In genomic region chr2:24075259-24075658, GRCh38 we compare ENCODE assay signal across 8 cellular contexts. TPM values are rescaled to one million over a fixed set of nuclear protein-coding genes. Genes with fewer than 3 reads are reported as not detected.
DNase-seq lines count a peak whose midpoint lies in the region; ATAC-seq and TF ChIP-seq lines count a peak whose summit lies in the region.

No MANE protein-coding gene starts in this region.

- TF ChIP-seq CTCF in BE2C (IDR thresholded peaks at IDR 0.05; ENCODE audit: low read depth, low read length) (no peak), dorsolateral prefrontal cortex (IDR thresholded peaks at IDR 0.05 in 54 of 56, conservative IDR thresholded peaks at IDR 0.05 in 2 of 56; ENCODE audit: low read depth in 1 of 56, partially characterized antibody in 56 of 56) (no peak), natural killer cell (IDR thresholded peaks at IDR 0.05) (no peak)

- H3K36me3 ChIP-seq in BE2C (peaks cover 14% of the 10 kb centered on the region), MG63 (peaks cover 17% of the 10 kb centered on the region)

- peaks cover 12 to 32% of the 10 kb centered on the region in 2 donors for H3K4me1 Mint-ChIP-seq in natural killer cell

- ATAC-seq in natural killer cell (no peak), GM18858 (IDR thresholded peaks at IDR 0.05; ENCODE audit: unreplicated experiment) (no peak)

- H3K4me3 Mint-ChIP-seq in natural killer cell, result peak overlapping the region; percentile 94

- peak overlapping the region; percentile 100 for H3K4me3 ChIP-seq in BE2C (ENCODE audit: low read depth, low read length)
- H3K4me3 ChIP-seq in MG63, result peak overlapping the region; percentile 91
- H3K4me3 ChIP-seq in dorsolateral prefrontal cortex, result peak overlapping the region; percentile 57 to 100 (median 91)

- peak overlapping the region; percentile 94 to 98 for H3K27ac Mint-ChIP-seq in natural killer cell

- H3K4me1 ChIP-seq in BE2C, result no peaks in the 10 kb centered on the region

- intact Hi-C loops in dorsolateral prefrontal cortex (cut with DNase I), result loop anchor here (5.0 kb wide), 3 partner anchors 47 to 307 kb away; partner anchors contain the start of genes FAM228B (in 1 of the 2), PFN4 (in 1 of the 2) and UBXN2A (in 1 of the 2)
- intact Hi-C loops in natural killer cell (cut with micrococcal nuclease), result no loop called here

- DNase-seq in BE2C (no peak), MG63 (no peak), dorsolateral prefrontal cortex (no peak), natural killer cell (no peak), dermis blood vessel endothelial cell (no peak), NCI-H69 (lab: John Stamatoyannopoulos, UW) (no peak), NCI-H128 (lab: John Stamatoyannopoulos, UW; ENCODE audit: unreplicated experiment) (no peak)

- H3K27ac ChIP-seq in dorsolateral prefrontal cortex, result peak overlapping the region in 20 of 59 donors; percentile 56 to 95 (median 90)

- H3K27me3 ChIP-seq in BE2C (no peaks in the 10 kb centered on the region), MG63 (no peaks in the 10 kb centered on the region), dorsolateral prefrontal cortex (no peaks in the 10 kb centered on the region)

- no peaks in the 10 kb centered on the region for H3K27me3 Mint-ChIP-seq in natural killer cell (ENCODE audit: low read depth in 2 of 2)

- H3K9me3 Mint-ChIP-seq in natural killer cell, result no peaks in the 10 kb centered on the region

- no peaks in the 10 kb centered on the region for H3K36me3 Mint-ChIP-seq in natural killer cell

- H3K9me3 ChIP-seq in BE2C (no peaks in the 10 kb centered on the region), MG63 (no peaks in the 10 kb centered on the region)

RNA-seq across cellular contexts. Expression of gene SF3B6, which starts 0.9 kb away (rescaled TPM):
- polyA plus RNA-seq in BE2C (2012; ENCODE audit: insufficient read depth, insufficient read length, low read depth), result 249 TPM
- total RNA-seq in MG63 (2014; rRNA removed; shearing (Covaris generic); ENCODE audit: low replicate concordance), result 264 and 301 TPM in 2 replicates
- 10 to 100 TPM; 23.9 to 55.1 (median 35.5) TPM for total RNA-seq in dorsolateral prefrontal cortex
- 10 to 100 TPM; 57.2 to 65.1 (median 57.4) TPM for total RNA-seq in natural killer cell
- 113 and 165 TPM in 2 replicates for total RNA-seq in dermis blood vessel endothelial cell

RNA-seq across cellular contexts. Expression of gene TP53I3, which starts 9.4 kb away (rescaled TPM):
- polyA plus RNA-seq in BE2C (2012; ENCODE audit: insufficient read depth, insufficient read length, low read depth), result 63.8 TPM
- 5.0 and 6.5 TPM in 2 replicates for total RNA-seq in MG63 (2014; rRNA removed; shearing (Covaris generic); ENCODE audit: low replicate concordance)
- total RNA-seq in dorsolateral prefrontal cortex (10 to 100 TPM in 1 of 120 experiments, 1 to 10 TPM in 116, under 1 TPM in 3; 0.39 to 11.1 (median 4.0) TPM), natural killer cell (1 to 10 TPM; 1.6 to 2.6 (median 2.0) TPM), dermis blood vessel endothelial cell (63.2 and 88.3 TPM in 2 replicates)

RNA-seq across cellular contexts. Expression of gene FKBP1B, which starts 25.7 kb away (rescaled TPM):
- polyA plus RNA-seq in BE2C (2012; ENCODE audit: insufficient read depth, insufficient read length, low read depth), result 11.0 TPM
- total RNA-seq in MG63 (2014; rRNA removed; shearing (Covaris generic); ENCODE audit: low replicate concordance), result 5.1 TPM in 1 of 2 replicates, not detected in the other
- total RNA-seq in dorsolateral prefrontal cortex, result 10 to 100 TPM in 119 of 120 experiments, 1 to 10 TPM in 1; 9.9 to 55.9 (median 35.5) TPM
- total RNA-seq in natural killer cell, result 1 to 10 TPM; 1.5 to 3.4 (median 3.3) TPM
- 9.9 and 14.5 TPM in 2 replicates for total RNA-seq in dermis blood vessel endothelial cell

RNA-seq across cellular contexts. Expression of gene WDCP, which starts 28.1 kb away (rescaled TPM):
- polyA plus RNA-seq in BE2C (2012; ENCODE audit: insufficient read depth, insufficient read length, low read depth), result 11.6 TPM
- 10.6 and 12.2 TPM in 2 replicates for total RNA-seq in MG63 (2014; rRNA removed; shearing (Covaris generic); ENCODE audit: low replicate concordance)
- total RNA-seq in dorsolateral prefrontal cortex (10 to 100 TPM in 67 of 120 experiments, 1 to 10 TPM in 53; 5.7 to 17.2 (median 10.7) TPM), natural killer cell (10 to 100 TPM in 2 of 3 donors, 1 to 10 TPM in 1; 2.4 to 11.8 (median 11.2) TPM), dermis blood vessel endothelial cell (11.4 and 13.3 TPM in 2 replicates)

RNA-seq across cellular contexts. Expression of gene PFN4, which starts 47.9 kb away (rescaled TPM):
- not detected for polyA plus RNA-seq in BE2C (2012; ENCODE audit: insufficient read depth, insufficient read length, low read depth)
- not detected in 2 replicates for total RNA-seq in MG63 (2014; rRNA removed; shearing (Covaris generic); ENCODE audit: low replicate concordance)
- 1 to 10 TPM in 29 of 120 experiments, under 1 TPM in 31, not detected in 60; 0.43 to 2.6 (median 0.97) TPM for total RNA-seq in dorsolateral prefrontal cortex
- not detected for total RNA-seq in natural killer cell
- total RNA-seq in dermis blood vessel endothelial cell, result 0.23 and 1.7 TPM in 2 replicates
